1 cellular context compared by ENCODE assay signal in genomic region chr7:17617857-17618651, GRCh38.
TF ChIP-seq lines count a peak whose summit lies in the region.

No MANE protein-coding gene starts in this region.

TF ChIP-seq in GM23338, 12 proteins besides CTCF, POLR2A, EP300 and RAD21 (continued from another document):
- TF ChIP-seq, protein P1, sequence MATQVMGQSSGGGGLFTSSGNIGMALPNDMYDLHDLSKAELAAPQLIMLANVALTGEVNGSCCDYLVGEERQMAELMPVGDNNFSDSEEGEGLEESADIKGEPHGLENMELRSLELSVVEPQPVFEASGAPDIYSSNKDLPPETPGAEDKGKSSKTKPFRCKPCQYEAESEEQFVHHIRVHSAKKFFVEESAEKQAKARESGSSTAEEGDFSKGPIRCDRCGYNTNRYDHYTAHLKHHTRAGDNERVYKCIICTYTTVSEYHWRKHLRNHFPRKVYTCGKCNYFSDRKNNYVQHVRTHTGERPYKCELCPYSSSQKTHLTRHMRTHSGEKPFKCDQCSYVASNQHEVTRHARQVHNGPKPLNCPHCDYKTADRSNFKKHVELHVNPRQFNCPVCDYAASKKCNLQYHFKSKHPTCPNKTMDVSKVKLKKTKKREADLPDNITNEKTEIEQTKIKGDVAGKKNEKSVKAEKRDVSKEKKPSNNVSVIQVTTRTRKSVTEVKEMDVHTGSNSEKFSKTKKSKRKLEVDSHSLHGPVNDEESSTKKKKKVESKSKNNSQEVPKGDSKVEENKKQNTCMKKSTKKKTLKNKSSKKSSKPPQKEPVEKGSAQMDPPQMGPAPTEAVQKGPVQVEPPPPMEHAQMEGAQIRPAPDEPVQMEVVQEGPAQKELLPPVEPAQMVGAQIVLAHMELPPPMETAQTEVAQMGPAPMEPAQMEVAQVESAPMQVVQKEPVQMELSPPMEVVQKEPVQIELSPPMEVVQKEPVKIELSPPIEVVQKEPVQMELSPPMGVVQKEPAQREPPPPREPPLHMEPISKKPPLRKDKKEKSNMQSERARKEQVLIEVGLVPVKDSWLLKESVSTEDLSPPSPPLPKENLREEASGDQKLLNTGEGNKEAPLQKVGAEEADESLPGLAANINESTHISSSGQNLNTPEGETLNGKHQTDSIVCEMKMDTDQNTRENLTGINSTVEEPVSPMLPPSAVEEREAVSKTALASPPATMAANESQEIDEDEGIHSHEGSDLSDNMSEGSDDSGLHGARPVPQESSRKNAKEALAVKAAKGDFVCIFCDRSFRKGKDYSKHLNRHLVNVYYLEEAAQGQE (IDR thresholded peaks at IDR 0.05; ENCODE audit: unreplicated experiment): no peak
- TF ChIP-seq EZH2 (IDR thresholded peaks at IDR 0.05; ENCODE audit: low read depth, unreplicated experiment): no peak
- TF ChIP-seq NANOG (IDR thresholded peaks at IDR 0.05; ENCODE audit: borderline replicate concordance): no peak
- no peak for TF ChIP-seq EZH2phosphoT487 (IDR thresholded peaks at IDR 0.05; ENCODE audit: unreplicated experiment)
TF ChIP-seq in GM23338: peak in this region for 0.
